ENCODE assay signal across 9 cellular contexts in genomic region chr2:137964859-137965459, GRCh38. TPM values are rescaled to one million over a fixed set of nuclear protein-coding genes. Genes with fewer than 3 reads are reported as not detected.
DNase-seq lines count a peak whose midpoint lies in the region; ATAC-seq and TF ChIP-seq lines count a peak whose summit lies in the region.
"Had no signal": no experiment of that assay in that cellular context is flagged by ENCODE, and none has a peak within 500 bp of the region (broad histone marks: within the 10 kb centered on the region; RNA-seq: fewer than 3 reads in every experiment).

No MANE protein-coding gene starts in this region.

- no peak for ATAC-seq in HG02981 (IDR thresholded peaks at IDR 0.05; ENCODE audit: unreplicated experiment)

- H3K4me1 ChIP-seq in mesenchymal stem cell (ENCODE audit: control insufficient read depth, insufficient read depth, low read depth, low read length), result no peaks in the 10 kb centered on the region

- no peak overlapping the region for H2BK120ac ChIP-seq in mesenchymal stem cell (ENCODE audit: low read depth, low read length)

- H3K27me3 ChIP-seq in mesenchymal stem cell (ENCODE audit: control insufficient read depth in 1 of 2, insufficient read depth in 1 of 2, low read length in 2 of 2), result no peaks in the 10 kb centered on the region

- H4K91ac ChIP-seq in mesenchymal stem cell (ENCODE audit: low read length), result peak overlapping the region; percentile 87

- peak overlapping the region; percentile 32 for H3K4me2 ChIP-seq in mesenchymal stem cell (ENCODE audit: low read length, poor library complexity, severe bottlenecking)

- H3K23ac ChIP-seq in mesenchymal stem cell (ENCODE audit: low read length in 2 of 2), result peak overlapping the region in 1 of 2 experiments; percentile 10

- no peak overlapping the region for H2BK15ac ChIP-seq in mesenchymal stem cell (ENCODE audit: low read depth, poor library complexity, severe bottlenecking)

- H4K8ac ChIP-seq in mesenchymal stem cell (ENCODE audit: low read length), result peak overlapping the region; percentile 83

- DNase-seq in NB4 (ENCODE audit: low read depth), result no peak
- DNase-seq in coronary artery (ENCODE audit: low spot score), result no peak
- no peak for DNase-seq in mesenchymal stem cell
- no peak for DNase-seq in T-helper 1 cell
- DNase-seq in RWPE1 (ENCODE audit: low spot score), result no peak
- no peak for DNase-seq in posterior vena cava (ENCODE audit: low spot score)
- DNase-seq: activated CD4-positive, alpha-beta T cell treated with anti-CD3 and anti-CD28 coated beads, Interleukin-2, amount 50 U/mL, for 4 hours had no signal

- H3K4me3 ChIP-seq in NB4 (ENCODE audit: low read depth, low read length) (peak overlapping the region; percentile 53), coronary artery (peak overlapping the region; percentile 78), mesenchymal stem cell (ENCODE audit: insufficient read depth in 1 of 2, low read depth in 1 of 2, low read length in 2 of 2) (peak overlapping the region in 1 of 2 experiments; percentile 85)

- H3K27ac ChIP-seq in coronary artery (peak overlapping the region; percentile 78 to 92), mesenchymal stem cell (ENCODE audit: low read length, poor library complexity, severe bottlenecking) (peak overlapping the region; percentile 33), temporal lobe (ENCODE audit: low read depth, low read length) (peak overlapping the region; percentile 76), RWPE1 (no peak overlapping the region)

- TF ChIP-seq CTCF in NB4 (IDR thresholded peaks at IDR 0.05; ENCODE audit: low read depth, low read length), result no peak
- no peak for TF ChIP-seq CTCF in coronary artery (IDR thresholded peaks at IDR 0.05)
- no peak for TF ChIP-seq CTCF in RWPE1 (conservative IDR thresholded peaks at IDR 0.05; ENCODE audit: low read depth)

- H2AFZ ChIP-seq in mesenchymal stem cell (ENCODE audit: low read depth, low read length), result no peak overlapping the region

- no peak overlapping the region for H2AK5ac ChIP-seq in mesenchymal stem cell (ENCODE audit: low read length, severe bottlenecking)

- POLR2A ChIA-PET in RWPE1 (lab: Yijun Ruan, JAX; ENCODE audit: low non-redundant PET), result no interaction called here

- WGBS in mesenchymal stem cell, result 44% methylated on average over 1 of the region's 3 CpGs

- intact Hi-C loops in posterior vena cava (cut with DNase I), result no loop called here

- peaks cover 1% of the 10 kb centered on the region for H3K79me1 ChIP-seq in mesenchymal stem cell (replicated peaks; ENCODE audit: low read length, poor library complexity, severe bottlenecking)

- no peak for TF ChIP-seq POLR2A in NB4 (IDR thresholded peaks at IDR 0.05; ENCODE audit: extremely low read depth, insufficient read length)

- H3K4ac ChIP-seq in mesenchymal stem cell (ENCODE audit: low read depth in 1 of 2, low read length in 2 of 2), result peak overlapping the region; percentile 11 to 82

- peak overlapping the region; percentile 84 to 95 for H3K18ac ChIP-seq in mesenchymal stem cell (ENCODE audit: low read depth in 1 of 2, low read length in 2 of 2)

- no peak overlapping the region for H3K14ac ChIP-seq in mesenchymal stem cell (ENCODE audit: low read length in 2 of 2)

- H3K9me3 ChIP-seq in mesenchymal stem cell (ENCODE audit: control insufficient read depth, low read length), result no peaks in the 10 kb centered on the region

- no peak overlapping the region for H2BK5ac ChIP-seq in mesenchymal stem cell (ENCODE audit: low read depth, low read length, poor library complexity, severe bottlenecking)

- H2BK12ac ChIP-seq in mesenchymal stem cell (ENCODE audit: low read length in 2 of 2), result peak overlapping the region; percentile 1 to 88

- peak overlapping the region; percentile 92 for H3K9ac ChIP-seq in mesenchymal stem cell (ENCODE audit: low read length)

- CTCF ChIA-PET in RWPE1 (lab: Yijun Ruan, JAX), result no interaction called here

- peaks cover 0 to 10% of the 10 kb centered on the region in 2 experiments for H3K36me3 ChIP-seq in mesenchymal stem cell (ENCODE audit: control insufficient read depth in 1 of 2, insufficient read depth in 2 of 2, low read depth in 1 of 2, low read length in 2 of 2)

RNA-seq across cellular contexts. Expression of gene HNMT, which starts 0.7 kb away (rescaled TPM):
- polyA plus RNA-seq in mesenchymal stem cell (2013, experiment 1 of 2), result 69.7 TPM
- 69.8 TPM for polyA plus RNA-seq in mesenchymal stem cell (2013, experiment 2 of 2)
- total RNA-seq in temporal lobe (34.2 TPM), posterior vena cava (10 to 100 TPM; 37.5 to 68.3 TPM)
